In the genomic region with DNA sequence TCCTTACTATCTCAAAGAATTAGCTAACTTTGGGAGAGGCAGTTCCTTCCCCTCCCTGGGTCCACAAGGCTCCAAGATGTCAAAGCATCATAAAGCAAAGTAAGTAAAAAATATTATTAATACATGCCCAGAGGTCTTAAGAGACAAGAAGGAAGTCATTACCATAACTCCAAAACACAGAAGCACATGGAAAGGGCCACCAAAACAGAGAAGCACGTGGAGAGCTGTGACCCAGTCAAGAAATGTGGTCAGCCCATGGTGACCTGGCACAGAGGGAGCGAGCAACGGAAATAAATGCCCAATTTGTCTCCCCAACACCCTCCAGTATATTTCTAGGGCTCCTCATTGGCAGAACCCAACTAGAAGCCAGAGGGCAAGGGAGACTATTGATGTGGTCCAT, we compare ENCODE assay signal across 40 cellular contexts.
"Had no signal": no experiment of that assay in that cellular context is flagged by ENCODE, and none has a peak within 500 bp of the region (broad histone marks: within the 10 kb centered on the region; RNA-seq: fewer than 3 reads in every experiment).

No MANE protein-coding gene starts in this region.

- H3K27me3 Mint-ChIP-seq: activated naive CD4-positive, alpha-beta T cell treated with anti-CD3 and anti-CD28 coated beads, Interleukin-2, amount 10 ng/mL, durations not matched to agents 7 days and 5 days; activated naive CD4-positive, alpha-beta T cell treated with anti-CD3 and anti-CD28 coated beads, Interleukin-2, amount 50 U/mL, for 24 hours; activated naive CD8-positive, alpha-beta T cell; activated naive CD8-positive, alpha-beta T cell treated with anti-CD3 and anti-CD28 coated beads for 36 hours; activated naive CD8-positive, alpha-beta T cell treated with anti-CD3 and anti-CD28 coated beads, Interleukin-2, amount 10 ng/mL, durations not matched to agents 7 days and 5 days; activated naive CD8-positive, alpha-beta T cell treated with anti-CD3 and anti-CD28 coated beads, Interleukin-2, amount 50 U/mL, for 24 hours; activated T-cell treated with anti-CD3 and anti-CD28 coated beads, Interleukin-2, amount 50 U/mL, for 24 hours; activated T-helper 17 cell treated with anti-CD3 and anti-CD28 coated beads, Interleukin-2, amount 50 U/mL, for 72 hours; central memory CD8-positive, alpha-beta T cell had no signal

- H3K27ac Mint-ChIP-seq: activated naive CD4-positive, alpha-beta T cell treated with anti-CD3 and anti-CD28 coated beads for 36 hours; activated naive CD4-positive, alpha-beta T cell treated with anti-CD3 and anti-CD28 coated beads, Interleukin-2, amount 10 ng/mL, durations not matched to agents 7 days and 5 days; activated naive CD4-positive, alpha-beta T cell treated with anti-CD3 and anti-CD28 coated beads, Interleukin-2, amount 50 U/mL, for 24 hours; activated naive CD4-positive, alpha-beta T cell treated with anti-CD3 and anti-CD28 coated beads, Interleukin-2, amount 50 U/mL, for 72 hours; activated naive CD8-positive, alpha-beta T cell; activated naive CD8-positive, alpha-beta T cell treated with anti-CD3 and anti-CD28 coated beads for 36 hours; activated naive CD8-positive, alpha-beta T cell treated with anti-CD3 and anti-CD28 coated beads, Interleukin-2, amount 10 ng/mL, durations not matched to agents 7 days and 5 days; activated naive CD8-positive, alpha-beta T cell treated with anti-CD3 and anti-CD28 coated beads, Interleukin-2, amount 50 U/mL, for 24 hours; activated T-cell treated with anti-CD3 and anti-CD28 coated beads, Interleukin-2, amount 50 U/mL, for 24 hours; activated T-cell treated with anti-CD3 and anti-CD28 coated beads, Interleukin-2, amount 50 U/mL, for 72 hours; activated T-helper 1 cell treated with anti-CD3 and anti-CD28 coated beads, Interleukin-12 subunit alpha, Interleukin-12 subunit beta, Interleukin-2, Interleukin-4 antibody, amounts not matched to agents 30 ng/mL and 10 ng/mL and 1 ng/mL, durations not matched to agents 14 hours and 24 hours and 36 hours; activated T-helper 17 cell treated with anti-CD3 and anti-CD28 coated beads, Interleukin-2, amount 50 U/mL, for 72 hours; activated T-helper 2 cell treated with anti-CD3 and anti-CD28 coated beads, Interferon-gamma antibody, Interleukin-2, Interleukin-4, amounts not matched to agents 10 μg/mL and 5 μg/mL and 100 μg/mL, durations not matched to agents 14 hours and 24 hours and 36 hours had no signal

- H3K4me3 Mint-ChIP-seq: activated naive CD4-positive, alpha-beta T cell treated with anti-CD3 and anti-CD28 coated beads for 36 hours; activated naive CD4-positive, alpha-beta T cell treated with anti-CD3 and anti-CD28 coated beads, Interleukin-2, amount 10 ng/mL, durations not matched to agents 7 days and 5 days; activated naive CD4-positive, alpha-beta T cell treated with anti-CD3 and anti-CD28 coated beads, Interleukin-2, amount 50 U/mL, for 24 hours; activated naive CD8-positive, alpha-beta T cell; activated naive CD8-positive, alpha-beta T cell treated with anti-CD3 and anti-CD28 coated beads for 36 hours; activated naive CD8-positive, alpha-beta T cell treated with anti-CD3 and anti-CD28 coated beads, Interleukin-2, amount 10 ng/mL, durations not matched to agents 7 days and 5 days; activated naive CD8-positive, alpha-beta T cell treated with anti-CD3 and anti-CD28 coated beads, Interleukin-2, amount 50 U/mL, for 24 hours; activated T-cell treated with anti-CD3 and anti-CD28 coated beads, Interleukin-2, amount 50 U/mL, for 24 hours; activated T-cell treated with anti-CD3 and anti-CD28 coated beads, Interleukin-2, amount 50 U/mL, for 4 hours; activated T-cell treated with anti-CD3 and anti-CD28 coated beads, Interleukin-2, amount 50 U/mL, for 72 hours; activated T-helper 1 cell treated with anti-CD3 and anti-CD28 coated beads, Interleukin-12 subunit alpha, Interleukin-12 subunit beta, Interleukin-2, Interleukin-4 antibody, amounts not matched to agents 30 ng/mL and 10 ng/mL and 1 ng/mL, durations not matched to agents 14 hours and 24 hours and 36 hours; activated T-helper 17 cell treated with anti-CD3 and anti-CD28 coated beads, Interleukin-2, amount 50 U/mL, for 72 hours; brain; central memory CD8-positive, alpha-beta T cell had no signal

- H3K4me1 ChIP-seq: adrenal gland, ascending aorta, body of pancreas, breast epithelium had no signal

- H3K9me3 Mint-ChIP-seq: activated naive CD8-positive, alpha-beta T cell treated with anti-CD3 and anti-CD28 coated beads for 36 hours; activated T-helper 1 cell treated with anti-CD3 and anti-CD28 coated beads, Interleukin-12 subunit alpha, Interleukin-12 subunit beta, Interleukin-2, Interleukin-4 antibody, amounts not matched to agents 30 ng/mL and 10 ng/mL and 1 ng/mL, durations not matched to agents 14 hours and 24 hours and 36 hours; brain had no signal

- H3K36me3 ChIP-seq: adrenal gland, ascending aorta, brain microvascular endothelial cell, breast epithelium, cardiac muscle cell had no signal

- H3K27ac ChIP-seq: ascending aorta, body of pancreas, brain microvascular endothelial cell, cardiac muscle cell had no signal

- H3K27me3 ChIP-seq: adrenal gland, ascending aorta, body of pancreas, brain microvascular endothelial cell, breast epithelium, cardiac muscle cell had no signal

- H3K4me1 Mint-ChIP-seq: activated naive CD4-positive, alpha-beta T cell treated with anti-CD3 and anti-CD28 coated beads, Interleukin-2, amount 10 ng/mL, durations not matched to agents 7 days and 5 days; activated naive CD4-positive, alpha-beta T cell treated with anti-CD3 and anti-CD28 coated beads, Interleukin-2, amount 50 U/mL, for 24 hours; activated naive CD8-positive, alpha-beta T cell treated with anti-CD3 and anti-CD28 coated beads for 36 hours; activated naive CD8-positive, alpha-beta T cell treated with anti-CD3 and anti-CD28 coated beads, Interleukin-2, amount 10 ng/mL, durations not matched to agents 7 days and 5 days; activated naive CD8-positive, alpha-beta T cell treated with anti-CD3 and anti-CD28 coated beads, Interleukin-2, amount 50 U/mL, for 24 hours; activated T-helper 17 cell treated with anti-CD3 and anti-CD28 coated beads, Interleukin-2, amount 50 U/mL, for 72 hours; central memory CD8-positive, alpha-beta T cell had no signal

- FAIRE-seq: astrocyte, bronchial epithelial cell had no signal

- H3K9me3 ChIP-seq: adrenal gland, ascending aorta, body of pancreas, breast epithelium had no signal

- H3K4me3 ChIP-seq: adrenal gland, ascending aorta, body of pancreas, breast epithelium, cardiac muscle cell had no signal

- H3K36me3 Mint-ChIP-seq: activated naive CD4-positive, alpha-beta T cell treated with anti-CD3 and anti-CD28 coated beads, Interleukin-2, amount 10 ng/mL, durations not matched to agents 7 days and 5 days; activated naive CD4-positive, alpha-beta T cell treated with anti-CD3 and anti-CD28 coated beads, Interleukin-2, amount 50 U/mL, for 24 hours; activated naive CD4-positive, alpha-beta T cell treated with anti-CD3 and anti-CD28 coated beads, Interleukin-2, amount 50 U/mL, for 72 hours; activated naive CD8-positive, alpha-beta T cell; activated naive CD8-positive, alpha-beta T cell treated with anti-CD3 and anti-CD28 coated beads for 36 hours; activated naive CD8-positive, alpha-beta T cell treated with anti-CD3 and anti-CD28 coated beads, Interleukin-2, amount 10 ng/mL, durations not matched to agents 7 days and 5 days; brain had no signal

- ATAC-seq: activated naive CD4-positive, alpha-beta T cell treated with anti-CD3 and anti-CD28 coated beads, Interleukin-2, amount 50 U/mL, for 72 hours; activated naive CD8-positive, alpha-beta T cell treated with anti-CD3 and anti-CD28 coated beads, Interleukin-2, amount 50 U/mL, for 24 hours; activated T-cell treated with anti-CD3 and anti-CD28 coated beads, Interleukin-2, amount 50 U/mL, for 4 hours; activated T-cell treated with anti-CD3 and anti-CD28 coated beads, Interleukin-2, amount 50 U/mL, for 72 hours; activated T-helper 17 cell treated with anti-CD3 and anti-CD28 coated beads, Interleukin-2, amount 50 U/mL, for 72 hours; body of pancreas had no signal

- DNase-seq: activated effector memory CD4-positive, alpha-beta T cell treated with anti-CD3 and anti-CD28 coated beads, Interleukin-2, amount 50 U/mL, for 16 hours; activated effector memory CD4-positive, alpha-beta T cell treated with Interleukin-2 at 50 U/mL for 16 hours; activated gamma-delta T cell; activated gamma-delta T cell treated with Interleukin-2 at 50 U/mL for 16 hours; activated naive CD4-positive, alpha-beta T cell; activated naive CD4-positive, alpha-beta T cell treated with anti-CD3 and anti-CD28 coated beads for 36 hours; activated naive CD4-positive, alpha-beta T cell treated with anti-CD3 and anti-CD28 coated beads, Interleukin-2, amount 10 ng/mL, durations not matched to agents 7 days and 5 days; activated naive CD4-positive, alpha-beta T cell treated with anti-CD3 and anti-CD28 coated beads, Interleukin-2, amount 50 U/mL, for 16 hours; activated naive CD4-positive, alpha-beta T cell treated with Interleukin-2 at 50 U/mL for 16 hours; activated naive CD8-positive, alpha-beta T cell treated with anti-CD3 and anti-CD28 coated beads for 36 hours; activated naive CD8-positive, alpha-beta T cell treated with anti-CD3 and anti-CD28 coated beads, Interleukin-2, amount 10 ng/mL, durations not matched to agents 7 days and 5 days; activated naive CD8-positive, alpha-beta T cell treated with anti-CD3 and anti-CD28 coated beads, Interleukin-2, amount 50 U/mL, for 24 hours; activated T-cell treated with anti-CD3 and anti-CD28 coated beads for 4 hours; activated T-cell treated with anti-CD3 and anti-CD28 coated beads, Interleukin-2, amount 50 U/mL, for 1 hour; activated T-cell treated with anti-CD3 and anti-CD28 coated beads, Interleukin-2, amount 50 U/mL, for 24 hours; activated T-cell treated with anti-CD3 and anti-CD28 coated beads, Interleukin-2, amount 50 U/mL, for 4 hours; activated T-cell treated with anti-CD3 and anti-CD28 coated beads, Interleukin-2, amount 50 U/mL, for 48 hours; activated T-cell treated with anti-CD3 and anti-CD28 coated beads, Interleukin-2, amount 50 U/mL, for 72 hours; amniotic stem cell; anterior cingulate cortex; aorta; brain microvascular endothelial cell; caudate nucleus; central memory CD4-positive, alpha-beta T cell; cerebellar nuclear complex had no signal
